ENCODE assay signal across 8 cellular contexts in genomic region chr17:81927145-81927652, GRCh38. TPM values are rescaled to one million over a fixed set of nuclear protein-coding genes. Genes with fewer than 3 reads are reported as not detected.
DNase-seq lines count a peak whose midpoint lies in the region; ATAC-seq and TF ChIP-seq lines count a peak whose summit lies in the region.

No MANE protein-coding gene starts in this region.

- H3K27me3 ChIP-seq in adipocyte (replicated peaks; ENCODE audit: control insufficient read depth, insufficient read depth, low read length) (no peaks in the 10 kb centered on the region), layer of hippocampus (ENCODE audit: control insufficient read depth, insufficient read depth, low read length) (no peaks in the 10 kb centered on the region), upper lobe of left lung (peaks cover 0 to 10% (median 1%) of the 10 kb centered on the region in 4 donors)

- ATAC-seq in activated CD8-positive, alpha-beta memory T cell treated with anti-CD3 and anti-CD28 coated beads, Interleukin-2, amount 10 ng/mL, durations not matched to agents 7 days and 5 days = peak; percentile 14
- ATAC-seq in HG03139 (IDR thresholded peaks at IDR 0.05; ENCODE audit: unreplicated experiment) (peak; percentile 2), upper lobe of left lung (ENCODE audit: low FRiP score in 2 of 2) (peak in 1 of 2 donors; percentile 27)

- H3K27ac Mint-ChIP-seq in activated CD8-positive, alpha-beta memory T cell treated with anti-CD3 and anti-CD28 coated beads, Interleukin-2, amount 10 ng/mL, durations not matched to agents 7 days and 5 days = no peak overlapping the region

- no peak for DNase-seq in activated CD8-positive, alpha-beta memory T cell treated with anti-CD3 and anti-CD28 coated beads, Interleukin-2, amount 10 ng/mL, durations not matched to agents 7 days and 5 days
- no peak for DNase-seq in activated CD8-positive, alpha-beta memory T cell treated with anti-CD3 and anti-CD28 coated beads for 24 hours
- DNase-seq in adipocyte (ENCODE audit: low read depth) = no peak
- DNase-seq in upper lobe of left lung = no peak
- DNase-seq in HPDE6-E6E7 (ENCODE audit: extremely low spot score) = no peak
- no peak for DNase-seq in NOMO-1 treated with dmso at 0.1 percent for 144 hours (lab: John Stamatoyannopoulos, UW; ENCODE audit: unreplicated experiment)

- no peaks in the 10 kb centered on the region for H3K9me3 Mint-ChIP-seq in activated CD8-positive, alpha-beta memory T cell treated with anti-CD3 and anti-CD28 coated beads, Interleukin-2, amount 10 ng/mL, durations not matched to agents 7 days and 5 days (ENCODE audit: low read depth)

- peaks cover 26% of the 10 kb centered on the region for H3K4me1 Mint-ChIP-seq in activated CD8-positive, alpha-beta memory T cell treated with anti-CD3 and anti-CD28 coated beads, Interleukin-2, amount 10 ng/mL, durations not matched to agents 7 days and 5 days

- 0% methylated on average over 24 of the region's 80 CpGs; no CpG with 5 or more reads in 1 of the 2 donors for WGBS in upper lobe of left lung, 2 donors

- H3K4me3 Mint-ChIP-seq in activated CD8-positive, alpha-beta memory T cell treated with anti-CD3 and anti-CD28 coated beads, Interleukin-2, amount 10 ng/mL, durations not matched to agents 7 days and 5 days = peak overlapping the region; percentile 79

- H3K27ac ChIP-seq in layer of hippocampus (ENCODE audit: low read depth, low read length) (peak overlapping the region; percentile 78), upper lobe of left lung (peak overlapping the region; percentile 94 to 99 (median 96))

- CTCF ChIA-PET in activated CD8-positive, alpha-beta memory T cell treated with anti-CD3 and anti-CD28 coated beads, Interleukin-2, amount 10 ng/mL, durations not matched to agents 7 days and 5 days (lab: Charles Lee) = interaction anchor here (0.7 to 3.6 kb wide), 12 partner anchors 10 to 196 kb away, joined by 3 to 26 read pairs (median 6); partner anchors contain the start of genes ANAPC11, CENPX, DCXR and LRRC45

- peak in 1 of 6 experiments; percentile 3 for TF ChIP-seq CTCF in upper lobe of left lung (IDR thresholded peaks at IDR 0.05)

- TF ChIP-seq EP300 in upper lobe of left lung (IDR thresholded peaks at IDR 0.05) = no peak

- peaks cover 5% of the 10 kb centered on the region for H3K36me3 ChIP-seq in adipocyte (ENCODE audit: control insufficient read depth, insufficient read depth, low read length, severe bottlenecking)
- peaks cover 6 to 8% (median 6%) of the 10 kb centered on the region in 4 donors for H3K36me3 ChIP-seq in upper lobe of left lung

- TF ChIP-seq POLR2A in upper lobe of left lung (IDR thresholded peaks at IDR 0.05) = no peak

- peaks cover 2% of the 10 kb centered on the region for H3K27me3 Mint-ChIP-seq in activated CD8-positive, alpha-beta memory T cell treated with anti-CD3 and anti-CD28 coated beads, Interleukin-2, amount 10 ng/mL, durations not matched to agents 7 days and 5 days

- no peaks in the 10 kb centered on the region for H3K9me3 ChIP-seq in adipocyte (ENCODE audit: control insufficient read depth, low read length)
- H3K9me3 ChIP-seq in upper lobe of left lung = no peaks in the 10 kb centered on the region

- H3K4me3 ChIP-seq in adipocyte (ENCODE audit: low read length) (peak overlapping the region; percentile 85), upper lobe of left lung (peak overlapping the region; percentile 76 to 100 (median 100))

- H3K9ac ChIP-seq in adipocyte (ENCODE audit: low read length) = peak overlapping the region; percentile 87

- H3K4me1 ChIP-seq in adipocyte (ENCODE audit: control insufficient read depth, insufficient read depth, low read length) (peaks cover 30% of the 10 kb centered on the region), upper lobe of left lung (peaks cover 38 to 68% (median 61%) of the 10 kb centered on the region in 4 donors)

- peaks cover 1% of the 10 kb centered on the region for H3K36me3 Mint-ChIP-seq in activated CD8-positive, alpha-beta memory T cell treated with anti-CD3 and anti-CD28 coated beads, Interleukin-2, amount 10 ng/mL, durations not matched to agents 7 days and 5 days

RNA-seq across cellular contexts. Expression of gene MAFG, which starts 0.3 kb away (rescaled TPM):
- total RNA-seq in activated CD8-positive, alpha-beta memory T cell treated with anti-CD3 and anti-CD28 coated beads, Interleukin-2, amount 10 ng/mL, durations not matched to agents 7 days and 5 days = 10 to 100 TPM; 20.2 to 23.8 TPM
- 10 to 100 TPM; 23.0 to 46.4 (median 28.8) TPM for total RNA-seq in upper lobe of left lung

RNA-seq across cellular contexts. Expression of gene SIRT7, which starts 9.2 kb away (rescaled TPM):
- 10 to 100 TPM; 55.1 to 61.0 TPM for total RNA-seq in activated CD8-positive, alpha-beta memory T cell treated with anti-CD3 and anti-CD28 coated beads, Interleukin-2, amount 10 ng/mL, durations not matched to agents 7 days and 5 days
- 10 to 100 TPM; 35.7 to 87.0 (median 39.7) TPM for total RNA-seq in upper lobe of left lung

RNA-seq across cellular contexts. Expression of gene PYCR1, which starts 9.9 kb away (rescaled TPM):
- total RNA-seq in activated CD8-positive, alpha-beta memory T cell treated with anti-CD3 and anti-CD28 coated beads, Interleukin-2, amount 10 ng/mL, durations not matched to agents 7 days and 5 days = 10 to 100 TPM; 27.7 to 61.7 TPM
- total RNA-seq in upper lobe of left lung = 10 to 100 TPM in 4 of 6 donors, 1 to 10 TPM in 2; 8.4 to 42.4 (median 14.6) TPM

RNA-seq across cellular contexts. Expression of gene PCYT2, which starts 16.0 kb away (rescaled TPM):
- 10 to 100 TPM; 48.5 TPM for total RNA-seq in activated CD8-positive, alpha-beta memory T cell treated with anti-CD3 and anti-CD28 coated beads, Interleukin-2, amount 10 ng/mL, durations not matched to agents 7 days and 5 days
- total RNA-seq in upper lobe of left lung = 10 to 100 TPM; 29.1 to 63.1 (median 52.2) TPM

RNA-seq across cellular contexts. Expression of gene MYADML2, which starts 19.8 kb away (rescaled TPM):
- not detected for total RNA-seq in activated CD8-positive, alpha-beta memory T cell treated with anti-CD3 and anti-CD28 coated beads, Interleukin-2, amount 10 ng/mL, durations not matched to agents 7 days and 5 days
- not detected for total RNA-seq in upper lobe of left lung
